ENCODE assay signal across 1 cellular context in genomic region chr1:42943728-42944127, GRCh38.
TF ChIP-seq lines count a peak whose summit lies in the region.

No MANE protein-coding gene starts in this region.

TF ChIP-seq in HepG2, 621 proteins besides CTCF, POLR2A, EP300 and RAD21:
- TF ChIP-seq ZBTB40 (IDR thresholded peaks at IDR 0.05) (no peak), ZBTB40 (CRISPR knock-in tag; IDR thresholded peaks at IDR 0.05) (0 out of 2 replicates have a peak, but pooled peaks have one; percentile 12), ZC3H13 (CRISPR knock-in tag; IDR thresholded peaks at IDR 0.05) (peak; percentile 53; the same call in 1 of the 2 replicates), POLR2G (IDR thresholded peaks at IDR 0.05; ENCODE audit: low read depth, low read length) (peak; percentile 39; the same call in 1 of the 2 replicates), MAZ (IDR thresholded peaks at IDR 0.05; ENCODE audit: borderline replicate concordance, low read depth, low read length) (no peak), MAZ (CRISPR knock-in tag; IDR thresholded peaks at IDR 0.05; ENCODE audit: low read depth) (no peak)
TF ChIP-seq in HepG2: peak in this region for 3.
